Comparison of ENCODE assay signal across 17 cellular contexts in the genomic region with DNA sequence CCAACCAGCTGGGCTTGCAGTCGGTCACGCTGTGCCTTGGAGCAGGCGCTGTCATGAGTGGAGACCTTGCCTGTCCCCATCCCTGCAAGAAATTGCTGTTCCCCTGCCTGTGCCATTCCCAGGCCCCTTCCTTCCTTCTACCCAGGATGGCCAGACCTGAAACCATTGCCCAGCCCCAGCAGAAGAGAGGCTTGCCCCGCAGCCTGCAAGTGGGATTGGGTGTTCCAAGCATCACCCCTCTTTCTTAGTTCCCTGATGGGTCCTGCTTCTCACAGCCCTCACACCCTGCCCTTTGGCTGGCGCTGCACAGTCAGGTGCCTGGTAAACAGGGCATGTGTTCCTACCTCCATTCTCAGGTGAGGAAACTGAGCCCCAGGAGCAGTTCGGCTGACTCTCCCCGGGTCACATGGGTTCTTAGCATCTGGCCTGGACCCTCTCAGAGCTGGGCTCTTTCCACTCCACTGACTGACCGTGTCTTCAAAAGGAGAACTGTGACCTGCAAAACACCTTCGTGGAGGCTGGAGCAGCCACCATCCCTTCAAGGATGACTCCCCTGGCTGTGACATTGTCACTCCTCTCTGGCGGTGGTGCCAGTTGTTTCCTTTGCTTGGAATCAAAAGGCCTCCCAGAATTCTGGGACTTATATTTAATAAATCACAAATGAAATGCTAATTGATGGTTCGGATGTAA. TPM values are rescaled to one million over a fixed set of nuclear protein-coding genes. Genes with fewer than 3 reads are reported as not detected.
DNase-seq lines count a peak whose midpoint lies in the region; ATAC-seq and TF ChIP-seq lines count a peak whose summit lies in the region.
"Had no signal": no experiment of that assay in that cellular context is flagged by ENCODE, and none has a peak within 500 bp of the region (broad histone marks: within the 10 kb centered on the region; RNA-seq: fewer than 3 reads in every experiment).

No MANE protein-coding gene starts in this region.

- ATAC-seq in HG03469 (IDR thresholded peaks at IDR 0.05; ENCODE audit: unreplicated experiment): no peak
- ATAC-seq: CD8-positive, alpha-beta T cell; PC-3 had no signal

- H3K4me3 ChIP-seq in DOHH2 (ENCODE audit: low read length) (0 out of 2 replicates have a peak overlapping the region, but pooled peaks have one; percentile 2), OCI-LY3 (ENCODE audit: low read length) (peak overlapping the region; percentile 37; the same call in 1 of the 2 replicates), esophagus muscularis mucosa (no peak overlapping the region), parathyroid adenoma (ENCODE audit: low read depth, low read length) (no peak overlapping the region)
- H3K4me3 ChIP-seq: SK-N-MC had no signal

- TF ChIP-seq CTCF in DOHH2 (IDR thresholded peaks at IDR 0.05; ENCODE audit: low read depth, low read length, poor library complexity, severe bottlenecking): no peak
- no peak for TF ChIP-seq CTCF in OCI-LY3 (IDR thresholded peaks at IDR 0.05; ENCODE audit: low read depth, low read length)
- TF ChIP-seq CTCF in esophagus muscularis mucosa (IDR thresholded peaks at IDR 0.05): no peak
- TF ChIP-seq CTCF in parathyroid adenoma (IDR thresholded peaks at IDR 0.05): no peak

- TF ChIP-seq POLR2A in esophagus muscularis mucosa (IDR thresholded peaks at IDR 0.05; ENCODE audit: low read depth): no peak

- no peaks in the 10 kb centered on the region for H3K36me3 ChIP-seq in DOHH2 (ENCODE audit: control insufficient read depth, low read length)
- H3K36me3 ChIP-seq in OCI-LY3 (replicated peaks; ENCODE audit: low read depth, low read length): no peaks in the 10 kb centered on the region
- peaks cover 0 to 19% (median 0%) of the 10 kb centered on the region in 4 donors for H3K36me3 ChIP-seq in esophagus muscularis mucosa
- no peaks in the 10 kb centered on the region for H3K36me3 ChIP-seq in parathyroid adenoma (ENCODE audit: control insufficient read depth, insufficient read depth, low read length)

- H3K79me2 ChIP-seq in DOHH2 (ENCODE audit: control insufficient read depth, low read length): no peaks in the 10 kb centered on the region
- no peaks in the 10 kb centered on the region for H3K79me2 ChIP-seq in OCI-LY3 (ENCODE audit: low read length)
- H3K79me2 ChIP-seq in parathyroid adenoma: no peaks in the 10 kb centered on the region

- no peaks in the 10 kb centered on the region for H3F3A ChIP-seq in DOHH2 (ENCODE audit: control insufficient read depth, insufficient read depth)

- WGBS in esophagus muscularis mucosa: 94% methylated on average over 11 of the region's 11 CpGs

- H3K27me3 ChIP-seq in DOHH2 (ENCODE audit: control insufficient read depth, low read length): no peaks in the 10 kb centered on the region
- peaks cover 5% of the 10 kb centered on the region; the same call in 1 of the 2 replicates for H3K27me3 ChIP-seq in OCI-LY3 (ENCODE audit: low read depth, low read length)
- no peaks in the 10 kb centered on the region for H3K27me3 ChIP-seq in esophagus muscularis mucosa
- H3K27me3 ChIP-seq in parathyroid adenoma (ENCODE audit: control insufficient read depth, insufficient read depth, low read length): no peaks in the 10 kb centered on the region

- H3K4me1 ChIP-seq in DOHH2 (ENCODE audit: control insufficient read depth, low read length): peaks cover 38% of the 10 kb centered on the region
- H3K4me1 ChIP-seq in OCI-LY3 (ENCODE audit: low read length): peaks cover 35% of the 10 kb centered on the region
- H3K4me1 ChIP-seq in esophagus muscularis mucosa: peaks cover 23 to 47% (median 39%) of the 10 kb centered on the region in 4 donors
- peaks cover 65% of the 10 kb centered on the region for H3K4me1 ChIP-seq in parathyroid adenoma

- H3K9me2 ChIP-seq in DOHH2 (replicated peaks; ENCODE audit: control insufficient read depth, low read length): no peaks in the 10 kb centered on the region

- DNase-seq in esophagus muscularis mucosa (ENCODE audit: extremely low spot score): no peak
- DNase-seq in stimulated activated naive CD4-positive, alpha-beta T cell (lab: John Stamatoyannopoulos, UW): no peak
- DNase-seq in RKO (ENCODE audit: low spot score): no peak
- DNase-seq in AG08396 (ENCODE audit: low spot score): no peak
- DNase-seq: CD8-positive, alpha-beta T cell; HCEC 1CT; KG1; NCI-H1092 treated with DMSO at 0.1 percent for 48 hours; NCI-H1694; NCI-H69; NK-92 treated with Interleukin-12 subunit alpha and Interleukin-12 subunit beta, amount 100 ng/mL, for 24 hours; PC-3 had no signal

- no peak overlapping the region for H3K9ac ChIP-seq in OCI-LY3 (ENCODE audit: low read length)
- no peak overlapping the region for H3K9ac ChIP-seq in parathyroid adenoma

- TF ChIP-seq EP300 in esophagus muscularis mucosa (IDR thresholded peaks at IDR 0.05): no peak

- H4K20me1 ChIP-seq in DOHH2 (ENCODE audit: control insufficient read depth, insufficient read depth, low read depth, low read length) (no peaks in the 10 kb centered on the region), OCI-LY3 (ENCODE audit: insufficient read depth, low read length) (no peaks in the 10 kb centered on the region)

- H2AFZ ChIP-seq in OCI-LY3 (ENCODE audit: low read depth, low read length) (no peak overlapping the region), parathyroid adenoma (peak overlapping the region; percentile 64)

- H3K9me3 ChIP-seq in DOHH2 (ENCODE audit: control insufficient read depth, insufficient read depth, low read length): no peaks in the 10 kb centered on the region
- H3K9me3 ChIP-seq in OCI-LY3 (ENCODE audit: insufficient read depth, low read length): no peaks in the 10 kb centered on the region
- H3K9me3 ChIP-seq in esophagus muscularis mucosa: no peaks in the 10 kb centered on the region
- H3K9me3 ChIP-seq in parathyroid adenoma (ENCODE audit: control insufficient read depth, low read length): no peaks in the 10 kb centered on the region

- H3K27ac ChIP-seq in DOHH2 (ENCODE audit: low read depth, low read length) (no peak overlapping the region), OCI-LY3 (ENCODE audit: low read length) (no peak overlapping the region), esophagus muscularis mucosa (replicated peaks in 1 of 4) (peak overlapping the region; percentile 75 to 84 (median 80)), parathyroid adenoma (peak overlapping the region; percentile 96)
- H3K27ac ChIP-seq: SK-N-MC had no signal

- intact Hi-C loops in esophagus muscularis mucosa (cut with DNase I): loop anchor here (5.0 kb wide), 1 partner anchor 42 kb away; the partner anchor contains the start of gene PDCD4

- peak overlapping the region; percentile 34 for H3K4me2 ChIP-seq in DOHH2 (ENCODE audit: low read length)
- H3K4me2 ChIP-seq in OCI-LY3 (ENCODE audit: low read length): peak overlapping the region; percentile 74
- no peak overlapping the region for H3K4me2 ChIP-seq in parathyroid adenoma (ENCODE audit: low read length)

RNA-seq across cellular contexts. Expression of gene PDCD4, which starts 41.9 kb away (rescaled TPM):
- total RNA-seq in esophagus muscularis mucosa: 10 to 100 TPM; 65.6 to 97.7 (median 78.3) TPM

Comparison
In these comparisons a context has a peak if more than half of its experiments do, and no peak if none do; other contexts are left out.
1. H3K27ac ChIP-seq: peak in esophagus muscularis mucosa (4 of 4) and parathyroid adenoma (single experiment); none in DOHH2 (single experiment) and OCI-LY3 (single experiment).
2. H3K4me3 ChIP-seq: peak in DOHH2 (single experiment) and OCI-LY3 (single experiment); none in esophagus muscularis mucosa (0 of 4) and parathyroid adenoma (single experiment).